In the genomic region with DNA sequence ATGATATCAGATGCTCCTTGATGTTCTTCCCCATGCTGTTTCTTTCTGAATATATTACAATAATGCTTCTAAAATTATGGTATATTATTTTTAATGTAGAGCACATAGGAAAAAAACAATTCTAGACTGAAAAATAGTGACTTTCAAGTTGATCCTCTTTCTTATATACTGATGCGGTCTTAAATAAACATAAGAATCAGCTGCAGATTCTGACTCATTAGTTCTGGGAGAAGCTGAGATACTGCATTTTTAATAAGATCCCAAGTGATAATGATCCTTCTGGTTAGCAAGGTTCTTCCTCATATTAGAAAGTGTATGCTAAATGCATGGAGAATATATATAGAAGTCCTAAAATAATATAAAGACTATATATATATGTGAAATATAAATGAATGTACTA, we compare ENCODE assay signal across 32 cellular contexts.
"Had no signal": no experiment of that assay in that cellular context is flagged by ENCODE, and none has a peak within 500 bp of the region (broad histone marks: within the 10 kb centered on the region; RNA-seq: fewer than 3 reads in every experiment).

No MANE protein-coding gene starts in this region.

- H3K4me2 ChIP-seq: smooth muscle cell had no signal

- H3K27me3 ChIP-seq: adrenal gland, ascending aorta, breast epithelium, esophagus squamous epithelium, gastroesophageal sphincter, neutrophil, pancreas, sigmoid colon, uterus had no signal

- H3K27ac ChIP-seq: adrenal gland, ascending aorta, breast epithelium, epithelial cell of prostate, esophagus squamous epithelium, gastroesophageal sphincter, neutrophil, pancreas, prostate gland, sigmoid colon, uterus, VCaP had no signal

- H3K4me1 ChIP-seq: adrenal gland, ascending aorta, breast epithelium, esophagus squamous epithelium, gastroesophageal sphincter, pancreas, prostate gland, sigmoid colon, uterus had no signal

- H3K9me3 ChIP-seq: adrenal gland, ascending aorta, breast epithelium, esophagus squamous epithelium, gastroesophageal sphincter, neutrophil, pancreas, prostate gland, uterus had no signal

- DNase-seq: activated CD4-positive, alpha-beta T cell treated with anti-CD3 and anti-CD28 coated beads for 4 hours; activated CD4-positive, alpha-beta T cell treated with anti-CD3 and anti-CD28 coated beads, Interleukin-2, amount 50 U/mL, for 48 hours; activated CD8-positive, alpha-beta memory T cell treated with anti-CD3 and anti-CD28 coated beads for 24 hours; activated effector memory CD4-positive, alpha-beta T cell treated with anti-CD3 and anti-CD28 coated beads, Interleukin-2, amount 50 U/mL, for 16 hours; activated naive CD4-positive, alpha-beta T cell treated with anti-CD3 and anti-CD28 coated beads for 36 hours; activated naive CD8-positive, alpha-beta T cell treated with anti-CD3 and anti-CD28 coated beads for 36 hours; adrenal gland; dermis blood vessel endothelial cell; effector CD4-positive, alpha-beta T cell; esophagus squamous epithelium; hippocampal formation; kidney; left colon; mammary epithelial cell; naive B cell; nephron progenitor cell; pancreas; sigmoid colon; stimulated activated CD4-positive, alpha-beta T cell treated with anti-CD3 and anti-CD28 coated beads, Interleukin-1b, Interleukin-23, amount 100 ng/mL, for 48 hours; stimulated activated CD4-positive, alpha-beta T cell treated with anti-CD3 and anti-CD28 coated beads, Interleukin-4, amount 100 ng/mL, for 4 hours; stimulated activated CD8-positive, alpha-beta memory T cell treated with anti-CD3 and anti-CD28 coated beads, Interleukin-4, amount 100 ng/mL, for 48 hours; stimulated activated naive CD8-positive, alpha-beta T cell treated with anti-CD3 and anti-CD28 coated beads, Interleukin-15, amount 100 ng/mL, for 72 hours; substantia nigra; uterus had no signal

- H3K36me3 ChIP-seq: adrenal gland, ascending aorta, breast epithelium, esophagus squamous epithelium, gastroesophageal sphincter, neutrophil, pancreas, prostate gland, sigmoid colon, uterus had no signal

- H3K4me3 ChIP-seq: adrenal gland, ascending aorta, breast epithelium, esophagus squamous epithelium, gastroesophageal sphincter, pancreas, prostate gland, sigmoid colon, smooth muscle cell, uterus had no signal
